1 cellular context compared by ENCODE assay signal in genomic region chr11:133821776-133822175, GRCh38.
A peak's percentile ranks its signal among the peaks of the same experiment; 100 is the strongest.
TF ChIP-seq lines count a peak whose summit lies in the region.

No MANE protein-coding gene starts in this region.

TF ChIP-seq in K562, 482 proteins besides CTCF, POLR2A, EP300 and RAD21 (continued from another document):
- TF ChIP-seq SMC3 (conservative IDR thresholded peaks at IDR 0.05; ENCODE audit: insufficient read depth, low read depth, low read length) = peak; percentile 38; the same call in 1 of the 2 replicates
- TF ChIP-seq BMI1 (IDR thresholded peaks at IDR 0.05; ENCODE audit: low read length) = no peak
- no peak for TF ChIP-seq ZC3H4 (CRISPR knock-in tag; IDR thresholded peaks at IDR 0.05; ENCODE audit: borderline replicate concordance)
- no peak for TF ChIP-seq MIER1 (IDR thresholded peaks at IDR 0.05; ENCODE audit: low read depth)
TF ChIP-seq in K562: peak in this region for 2.
